Comparison of ENCODE assay signal across 18 cellular contexts in genomic region chr2:201200345-201200744, GRCh38. TPM values are rescaled to one million over a fixed set of nuclear protein-coding genes. Genes with fewer than 3 reads are reported as not detected.
DNase-seq lines count a peak whose midpoint lies in the region; ATAC-seq, FAIRE-seq and TF ChIP-seq lines count a peak whose summit lies in the region.
"Had no signal": no experiment of that assay in that cellular context is flagged by ENCODE, and none has a peak within 500 bp of the region (broad histone marks: within the 10 kb centered on the region; RNA-seq: fewer than 3 reads in every experiment).

No MANE protein-coding gene starts in this region.

- WGBS in H9 (ENCODE audit: extremely low coverage, insufficient read length, low lambda C conversion rate) = no CpG with 5 or more reads among the region's 8 CpGs

- H2AFZ ChIP-seq in H9 (ENCODE audit: low read length) = no peak overlapping the region

- no peak overlapping the region for H4K5ac ChIP-seq in H9 (ENCODE audit: insufficient read length, low read depth, low read length)

- H3K18ac ChIP-seq in H9 (ENCODE audit: insufficient read length, low read depth, low read length) = no peak overlapping the region

- no peaks in the 10 kb centered on the region for H3K79me2 ChIP-seq in H9 (ENCODE audit: insufficient read depth, low read length)

- H3K36me3 Mint-ChIP-seq in CD4-positive, alpha-beta T cell (ENCODE audit: low read depth) = peaks cover 81% of the 10 kb centered on the region
- H3K36me3 Mint-ChIP-seq in H9 (ENCODE audit: insufficient read depth in 1 of 3, low read depth in 3 of 3) (peaks cover 0 to 8% (median 0%) of the 10 kb centered on the region in 3 experiments; a peak in 4 of 7 replicates), natural killer cell (peaks cover 27% of the 10 kb centered on the region)
- H3K36me3 Mint-ChIP-seq in activated naive CD8-positive, alpha-beta T cell treated with anti-CD3 and anti-CD28 coated beads for 36 hours = peaks cover 40% of the 10 kb centered on the region

- no peaks in the 10 kb centered on the region for H4K20me1 ChIP-seq in H9 (ENCODE audit: control insufficient read depth, insufficient read depth, insufficient read length)

- H3K79me1 ChIP-seq in H9 (ENCODE audit: insufficient read depth, low read depth, low read length, poor library complexity, severe bottlenecking) = no peaks in the 10 kb centered on the region

- no peak overlapping the region for H4K91ac ChIP-seq in H9 (ENCODE audit: insufficient read length, low read depth, low read length)

- H2AK5ac ChIP-seq in H9 (ENCODE audit: insufficient read length, low read length) = no peak overlapping the region

- H3K56ac ChIP-seq in H9 (ENCODE audit: insufficient read length, low read depth, low read length) = no peak overlapping the region

- no peak overlapping the region for H3K14ac ChIP-seq in H9 (ENCODE audit: insufficient read depth, low read length)

- no peak for TF ChIP-seq CTCF in CD4-positive, alpha-beta T cell (IDR thresholded peaks at IDR 0.05)
- no peak for TF ChIP-seq CTCF in H9 (conservative IDR thresholded peaks at IDR 0.05)
- TF ChIP-seq CTCF in natural killer cell (IDR thresholded peaks at IDR 0.05) = no peak

- no peak overlapping the region for H3K23ac ChIP-seq in H9 (ENCODE audit: insufficient read length, low read depth, low read length)

- H3K27me3 ChIP-seq in CD4-positive, alpha-beta T cell (ENCODE audit: control insufficient read depth, insufficient read depth, low read length) = no peaks in the 10 kb centered on the region
- no peaks in the 10 kb centered on the region for H3K27me3 ChIP-seq in H9 (ENCODE audit: insufficient read depth, low read length)

- H3K4me1 ChIP-seq in H9 (ENCODE audit: insufficient read depth, low read length) = no peaks in the 10 kb centered on the region
- H3K4me1 ChIP-seq: A549 had no signal

- no peak overlapping the region for H2BK20ac ChIP-seq in H9 (ENCODE audit: low read depth, low read length, poor library complexity, severe bottlenecking)

- ATAC-seq in CD4-positive, alpha-beta T cell (ENCODE audit: poor library complexity) = no peak
- ATAC-seq in natural killer cell = no peak
- no peak for ATAC-seq in HG03159 (IDR thresholded peaks at IDR 0.05; ENCODE audit: unreplicated experiment)
- ATAC-seq: A549; CD8-positive, alpha-beta T cell had no signal

- H3K4me2 ChIP-seq in H9 (ENCODE audit: insufficient read depth, insufficient read length, low read length) = no peak overlapping the region
- H3K4me2 ChIP-seq: A549 had no signal

- POLR2A ChIA-PET in CD4-positive, alpha-beta T cell (lab: Charles Lee) = interaction anchor here (0.7 kb wide), 1 partner anchor 9 kb away, joined by 3 read pairs; no protein-coding TSS in a partner anchor

- no peak overlapping the region for H2BK15ac ChIP-seq in H9 (ENCODE audit: low read depth, low read length)

- peak overlapping the region; percentile 51 for H3K27ac Mint-ChIP-seq in CD4-positive, alpha-beta T cell
- peak overlapping the region in 2 of 3 experiments; percentile 26 to 70; a peak in 3 of 7 replicates for H3K27ac Mint-ChIP-seq in H9
- H3K27ac Mint-ChIP-seq in activated naive CD8-positive, alpha-beta T cell treated with anti-CD3 and anti-CD28 coated beads for 36 hours = peak overlapping the region; percentile 42
- peak overlapping the region; percentile 68 to 98 for H3K27ac Mint-ChIP-seq in natural killer cell

- H3T11ph ChIP-seq in H9 (ENCODE audit: low read length) = no peak overlapping the region

- no peak overlapping the region for H3K27ac ChIP-seq in CD4-positive, alpha-beta T cell (ENCODE audit: low read depth, low read length)
- H3K27ac ChIP-seq in H9 (ENCODE audit: insufficient read length, low read depth, low read length) = no peak overlapping the region
- H3K27ac ChIP-seq: A549 had no signal

- no peak overlapping the region for H2BK12ac ChIP-seq in H9 (ENCODE audit: insufficient read length, low read depth, low read length)

- no peak for FAIRE-seq in urothelium cell line (lab: Jason Lieb, UNC)
- FAIRE-seq: A549, D721Med, H54 had no signal

- CTCF ChIA-PET in CD4-positive, alpha-beta T cell (lab: Charles Lee) = interaction anchor here (1.5 kb wide), 1 partner anchor 17 kb away, joined by 6 read pairs; the partner anchor contains the start of gene CASP10

- H3K9me3 Mint-ChIP-seq in CD4-positive, alpha-beta T cell = no peaks in the 10 kb centered on the region
- H3K9me3 Mint-ChIP-seq in H9 (no peaks in the 10 kb centered on the region), natural killer cell (no peaks in the 10 kb centered on the region)
- H3K9me3 Mint-ChIP-seq in activated naive CD8-positive, alpha-beta T cell treated with anti-CD3 and anti-CD28 coated beads for 36 hours = no peaks in the 10 kb centered on the region
- H3K9me3 Mint-ChIP-seq: CD8-positive, alpha-beta T cell had no signal

- intact Hi-C loops in CD4-positive, alpha-beta T cell (cut with DNase I, micrococcal nuclease) = no loop called here
- intact Hi-C loops in natural killer cell (cut with micrococcal nuclease) = no loop called here

- no peak overlapping the region for H2BK5ac ChIP-seq in H9 (ENCODE audit: insufficient read length, low read length)

- no peak for DNase-seq in CD4-positive, alpha-beta T cell
- no peak for DNase-seq in H9
- DNase-seq in activated naive CD8-positive, alpha-beta T cell treated with anti-CD3 and anti-CD28 coated beads for 36 hours = no peak
- DNase-seq in natural killer cell = no peak
- no peak for DNase-seq in Kasumi-1 (lab: John Stamatoyannopoulos, UW)
- no peak for DNase-seq in urothelium cell line (ENCODE audit: low spot score)
- DNase-seq: CD8-positive, alpha-beta T cell; DMS79 treated with DMSO at 0.1 percent for 48 hours; NCI-H1105; NCI-H1694; NCI-H510A; NCI-H748 treated with DMSO at 0.1 percent for 48 hours; OCI-M1; Right ventricle myocardium superior had no signal

- no peak overlapping the region for H3K4ac ChIP-seq in H9 (ENCODE audit: low read depth, low read length)

- H2BK120ac ChIP-seq in H9 (ENCODE audit: low read depth, low read length, poor library complexity, severe bottlenecking) = no peak overlapping the region

- H4K8ac ChIP-seq in H9 (replicated peaks; ENCODE audit: insufficient read length, low read depth, low read length) = no peak overlapping the region

- no peak overlapping the region for H3K9ac ChIP-seq in H9 (ENCODE audit: extremely low read depth, insufficient read length, low read length)

- no peaks in the 10 kb centered on the region for H3K23me2 ChIP-seq in H9 (ENCODE audit: insufficient read length, low read depth, low read length, poor library complexity, severe bottlenecking)

- H3K9me3 ChIP-seq in CD4-positive, alpha-beta T cell (ENCODE audit: control insufficient read depth, low read length) = no peaks in the 10 kb centered on the region
- H3K9me3 ChIP-seq in H9 (ENCODE audit: control insufficient read depth, low read depth, low read length) = no peaks in the 10 kb centered on the region
- H3K9me3 ChIP-seq: A549 had no signal

- no peaks in the 10 kb centered on the region for H3K27me3 Mint-ChIP-seq in CD4-positive, alpha-beta T cell
- H3K27me3 Mint-ChIP-seq in H9 (ENCODE audit: low read depth) (no peaks in the 10 kb centered on the region), natural killer cell (ENCODE audit: low read depth in 2 of 2) (no peaks in the 10 kb centered on the region)
- H3K27me3 Mint-ChIP-seq in activated naive CD8-positive, alpha-beta T cell treated with anti-CD3 and anti-CD28 coated beads for 36 hours = no peaks in the 10 kb centered on the region

- peaks cover 48% of the 10 kb centered on the region for H3K4me1 Mint-ChIP-seq in CD4-positive, alpha-beta T cell (ENCODE audit: low read depth)
- peaks cover 7 to 8% of the 10 kb centered on the region in 2 experiments; a peak in 3 of 4 replicates for H3K4me1 Mint-ChIP-seq in H9
- peaks cover 39% of the 10 kb centered on the region for H3K4me1 Mint-ChIP-seq in activated naive CD8-positive, alpha-beta T cell treated with anti-CD3 and anti-CD28 coated beads for 36 hours
- H3K4me1 Mint-ChIP-seq in natural killer cell = peaks cover 41 to 48% of the 10 kb centered on the region in 2 donors

- no peak overlapping the region for H3K4me3 Mint-ChIP-seq in CD4-positive, alpha-beta T cell
- H3K4me3 Mint-ChIP-seq in H9 (no peak overlapping the region), natural killer cell (peak overlapping the region; percentile 22)
- no peak overlapping the region for H3K4me3 Mint-ChIP-seq in activated naive CD8-positive, alpha-beta T cell treated with anti-CD3 and anti-CD28 coated beads for 36 hours
- H3K4me3 Mint-ChIP-seq: CD8-positive, alpha-beta T cell had no signal

RNA-seq across cellular contexts. Expression of gene CASP10, which starts 17.4 kb away (rescaled TPM):
- 10 to 100 TPM; 12.6 to 13.7 TPM for total RNA-seq in CD4-positive, alpha-beta T cell
- total RNA-seq in H9 (2021) = 2.7 and 3.3 TPM in 2 replicates
- 10 to 100 TPM; 25.5 to 26.5 TPM for total RNA-seq in activated naive CD8-positive, alpha-beta T cell treated with anti-CD3 and anti-CD28 coated beads for 36 hours
- 100 to 1,000 TPM in 1 of 3 donors, 10 to 100 TPM in 2; 67.4 to 101 (median 75.3) TPM for total RNA-seq in natural killer cell

RNA-seq across cellular contexts. Expression of gene CASP8, which starts 60.0 kb away (rescaled TPM):
- total RNA-seq in CD4-positive, alpha-beta T cell = 100 to 1,000 TPM; 172 to 175 TPM
- 7.8 and 10.0 TPM in 2 replicates for total RNA-seq in H9 (2021)
- 10 to 100 TPM; 36.2 to 37.9 TPM for total RNA-seq in activated naive CD8-positive, alpha-beta T cell treated with anti-CD3 and anti-CD28 coated beads for 36 hours
- 100 to 1,000 TPM; 218 to 404 (median 347) TPM for total RNA-seq in natural killer cell

Comparison
In these comparisons a context has a peak if more than half of its experiments do, and no peak if none do; other contexts are left out.
1. RNA of gene CASP8, which starts 60.0 kb away (total RNA-seq): 218 to 404 TPM in natural killer cell and 172 to 175 TPM in CD4-positive, alpha-beta T cell; 36.2 to 37.9 TPM in activated naive CD8-positive, alpha-beta T cell treated with anti-CD3 and anti-CD28 coated beads for 36 hours and 7.8 to 10.0 TPM in H9; every median in the first group is over 4 times any median in the second.
2. Peak in every context shown above with its lines, with median percentiles within 50 percentile points of each other: H3K27ac Mint-ChIP-seq.